Comparison of ENCODE assay signal across 8 cellular contexts in the genomic region with DNA sequence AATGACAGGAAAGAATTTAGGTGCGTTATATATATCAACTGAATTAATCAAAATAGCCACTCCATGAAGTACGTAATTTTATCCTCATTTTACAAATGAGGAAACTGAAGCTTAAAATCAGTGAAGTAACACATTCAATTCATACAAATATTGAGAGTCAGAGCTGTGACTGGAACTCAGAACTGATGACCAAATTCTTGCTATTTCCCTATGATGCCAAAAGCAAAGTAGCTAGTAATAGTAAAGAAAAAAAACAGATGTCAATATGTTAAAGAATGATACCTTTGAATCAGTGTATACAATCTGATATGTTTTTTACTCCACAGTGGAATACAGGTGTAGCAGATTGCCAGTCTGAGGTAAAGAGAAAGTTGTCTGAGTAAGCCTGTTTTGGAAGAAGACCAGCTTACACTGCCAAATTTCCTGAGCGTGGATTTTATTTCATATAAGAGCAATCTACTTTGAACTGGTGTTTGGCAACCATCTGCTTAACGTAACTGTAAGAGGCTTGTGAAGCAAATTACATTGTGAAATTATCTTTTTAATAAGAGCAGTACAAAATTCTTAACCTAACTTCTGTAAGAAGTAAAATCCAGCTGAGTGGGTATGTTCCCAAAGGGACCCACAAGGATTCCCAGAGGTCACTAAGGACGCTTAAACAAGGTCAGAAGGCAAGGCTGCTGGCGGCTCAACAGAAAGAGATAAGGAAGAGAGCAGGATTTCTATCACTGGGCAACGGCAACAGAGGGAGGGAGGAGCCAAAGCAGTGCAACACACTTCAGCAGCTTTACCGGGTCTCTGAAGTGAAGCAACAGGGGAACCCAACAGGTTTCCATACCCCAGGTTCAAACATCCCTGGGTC.
DNase-seq lines count a peak whose midpoint lies in the region; ATAC-seq, FAIRE-seq and TF ChIP-seq lines count a peak whose summit lies in the region.

No MANE protein-coding gene starts in this region.

- peak overlapping the region; percentile 78 for H2AFZ ChIP-seq in keratinocyte (ENCODE audit: control insufficient read depth, low read length)

- no TSS peak for BruUV-seq in A673 (replicated peaks; lab: Mats Ljungman, UMichigan)

- peak overlapping the region; percentile 9 for H3K9ac ChIP-seq in keratinocyte (ENCODE audit: control insufficient read depth, extremely low read depth, insufficient read depth, low read length)

- DNase-seq in A673 (ENCODE audit: low spot score) (peak; percentile 54), keratinocyte (ENCODE audit: low read depth, low spot score) (no peak), hippocampal formation (lab: John Stamatoyannopoulos, UW) (no peak), ascending aorta (ENCODE audit: low spot score in 2 of 2) (no peak), CD1c-positive myeloid dendritic cell (ENCODE audit: extremely low spot score) (no peak)
- no peak for DNase-seq in activated naive CD8-positive, alpha-beta T cell treated with anti-CD3 and anti-CD28 coated beads, Interleukin-2, amount 50 U/mL, for 24 hours

- H3K9me1 ChIP-seq in keratinocyte (ENCODE audit: control insufficient read depth, extremely low read depth, insufficient read depth, low read length) = no peaks in the 10 kb centered on the region

- H3K27ac Mint-ChIP-seq in activated naive CD8-positive, alpha-beta T cell treated with anti-CD3 and anti-CD28 coated beads, Interleukin-2, amount 50 U/mL, for 24 hours = peak overlapping the region; percentile 8

- H3K36me3 ChIP-seq in A673 (ENCODE audit: insufficient read depth, low read length, poor library complexity, severe bottlenecking) = no peaks in the 10 kb centered on the region
- H3K36me3 ChIP-seq in KOPT-K1 (ENCODE audit: insufficient read depth, low read length) = peaks cover 12% of the 10 kb centered on the region; the same call in 1 of the 2 replicates
- H3K36me3 ChIP-seq in keratinocyte (ENCODE audit: control insufficient read depth in 2 of 2, extremely low read depth in 1 of 2, insufficient read depth in 2 of 2, low read length in 2 of 2) = no peaks in the 10 kb centered on the region
- H3K36me3 ChIP-seq in ascending aorta = no peaks in the 10 kb centered on the region

- H3K4me3 ChIP-seq in A673 (ENCODE audit: low read depth, low read length, poor library complexity, severe bottlenecking) (peak overlapping the region; percentile 14), keratinocyte (ENCODE audit: control insufficient read depth in 2 of 3, extremely low read depth in 1 of 3, insufficient read depth in 2 of 3, low read depth in 1 of 3, low read length in 3 of 3) (peak overlapping the region in 2 of 3 experiments; percentile 19 to 27), ascending aorta (peak overlapping the region in 1 of 2 donors; percentile 28)

- FAIRE-seq in keratinocyte (lab: Jason Lieb, UNC) = peak; percentile 46

- peak; percentile 43 for ATAC-seq in GM18520 (IDR thresholded peaks at IDR 0.05; ENCODE audit: unreplicated experiment)
- ATAC-seq in activated naive CD8-positive, alpha-beta T cell treated with anti-CD3 and anti-CD28 coated beads, Interleukin-2, amount 50 U/mL, for 24 hours = peak; percentile 46

- H3K9me3 ChIP-seq in A673 (ENCODE audit: low read depth, low read length, poor library complexity, severe bottlenecking) = no peaks in the 10 kb centered on the region
- no peaks in the 10 kb centered on the region for H3K9me3 ChIP-seq in KOPT-K1 (ENCODE audit: insufficient read depth, low read length, poor library complexity, severe bottlenecking)
- no peaks in the 10 kb centered on the region for H3K9me3 ChIP-seq in keratinocyte (ENCODE audit: control insufficient read depth, low read depth, low read length)
- no peaks in the 10 kb centered on the region for H3K9me3 ChIP-seq in ascending aorta

- intact Hi-C loops in A673 (cut with micrococcal nuclease; ENCODE audit: unreplicated experiment) = no loop called here
- intact Hi-C loops in ascending aorta (cut with DNase I) = no loop called here

- H4K20me1 ChIP-seq in keratinocyte (ENCODE audit: control insufficient read depth, extremely low read depth, insufficient read depth, low read length) = no peaks in the 10 kb centered on the region

- H3K4me2 ChIP-seq in keratinocyte (ENCODE audit: control insufficient read depth, extremely low read depth, insufficient read depth, low read depth, low read length) = peak overlapping the region; percentile 71

- H3K4me1 Mint-ChIP-seq in activated naive CD8-positive, alpha-beta T cell treated with anti-CD3 and anti-CD28 coated beads, Interleukin-2, amount 50 U/mL, for 24 hours = peaks cover 44% of the 10 kb centered on the region

- peak overlapping the region; percentile 49 for H3K4me3 Mint-ChIP-seq in activated naive CD8-positive, alpha-beta T cell treated with anti-CD3 and anti-CD28 coated beads, Interleukin-2, amount 50 U/mL, for 24 hours

- H3K27ac ChIP-seq in A673 (ENCODE audit: low read depth, low read length, poor library complexity, severe bottlenecking) = no peak overlapping the region
- H3K27ac ChIP-seq in KOPT-K1 (ENCODE audit: low read depth, low read length, poor library complexity, severe bottlenecking) = peak overlapping the region; percentile 64
- H3K27ac ChIP-seq in keratinocyte (ENCODE audit: control insufficient read depth, insufficient read depth, low read length) = no peak overlapping the region
- H3K27ac ChIP-seq in ascending aorta = no peak overlapping the region

- H3K4me1 ChIP-seq in A673 (ENCODE audit: insufficient read depth, low read length, poor library complexity, severe bottlenecking) (peaks cover 72% of the 10 kb centered on the region), keratinocyte (ENCODE audit: control insufficient read depth, extremely low read depth, insufficient read depth, low read length) (peaks cover 10% of the 10 kb centered on the region), ascending aorta (no peaks in the 10 kb centered on the region)

- CTCF ChIA-PET in A673 (lab: Charles Lee) = no interaction called here

- TF ChIP-seq CTCF in A673 (conservative IDR thresholded peaks at IDR 0.05; ENCODE audit: low read depth, low read length) = no peak
- TF ChIP-seq CTCF in keratinocyte (optimal IDR thresholded peaks at IDR 0.05 in 1 of 3, IDR thresholded peaks at IDR 0.05 in 1 of 3, conservative IDR thresholded peaks at IDR 0.05 in 1 of 3; ENCODE audit: extremely low read depth in 1 of 3, insufficient read depth in 2 of 3, low read length in 3 of 3) = no peak
- no peak for TF ChIP-seq CTCF in ascending aorta (IDR thresholded peaks at IDR 0.05)

- no peaks in the 10 kb centered on the region for H3K27me3 ChIP-seq in A673 (replicated peaks; ENCODE audit: insufficient read depth, low read depth, low read length, poor library complexity)
- H3K27me3 ChIP-seq in keratinocyte (ENCODE audit: control insufficient read depth, extremely low read depth, insufficient read depth, low read length) = no peaks in the 10 kb centered on the region
- no peaks in the 10 kb centered on the region for H3K27me3 ChIP-seq in ascending aorta

- dilution Hi-C loops in keratinocyte (cut with MboI; ENCODE audit: extremely low pct_ligation_motif_present, low sequenced_read_pairs) = no loop called here

- H3K27me3 Mint-ChIP-seq in activated naive CD8-positive, alpha-beta T cell treated with anti-CD3 and anti-CD28 coated beads, Interleukin-2, amount 50 U/mL, for 24 hours = no peaks in the 10 kb centered on the region

- H3K36me3 Mint-ChIP-seq in activated naive CD8-positive, alpha-beta T cell treated with anti-CD3 and anti-CD28 coated beads, Interleukin-2, amount 50 U/mL, for 24 hours (ENCODE audit: low read depth) = no peaks in the 10 kb centered on the region

- POLR2A ChIA-PET in A673 (lab: Charles Lee; ENCODE audit: low non-redundant PET) = no interaction called here

- no peaks in the 10 kb centered on the region for H3K9me3 Mint-ChIP-seq in activated naive CD8-positive, alpha-beta T cell treated with anti-CD3 and anti-CD28 coated beads, Interleukin-2, amount 50 U/mL, for 24 hours

- H3K79me2 ChIP-seq in keratinocyte (ENCODE audit: control insufficient read depth, insufficient read depth, low read length) = no peaks in the 10 kb centered on the region
